Comparison of ENCODE assay signal across 23 cellular contexts in genomic region chr2:241849616-241850543, GRCh38. TPM values are rescaled to one million over a fixed set of nuclear protein-coding genes. Genes with fewer than 3 reads are reported as not detected.
DNase-seq lines count a peak whose midpoint lies in the region; ATAC-seq, FAIRE-seq and TF ChIP-seq lines count a peak whose summit lies in the region.
"Had no signal": no experiment of that assay in that cellular context is flagged by ENCODE, and none has a peak within 500 bp of the region (broad histone marks: within the 10 kb centered on the region; RNA-seq: fewer than 3 reads in every experiment).

No MANE protein-coding gene starts in this region.

- in situ Hi-C loops in GM13977 (cut with MboI; ENCODE audit: low pct_unique_long_range_greater_than_20kb, low sequenced_read_pairs, unreplicated experiment), result no loop called here

- no peaks in the 10 kb centered on the region for H3K79me2 ChIP-seq in H1 (ENCODE audit: control insufficient read depth in 1 of 2, insufficient read depth in 2 of 2, low read length in 2 of 2)

- H3K56ac ChIP-seq in H1 (replicated peaks; ENCODE audit: insufficient read length, low read depth, low read length), result no peak overlapping the region

- H2BK15ac ChIP-seq in H1 (ENCODE audit: low read length), result no peak overlapping the region

- no peak for TF ChIP-seq CTCF in GM13977 (IDR thresholded peaks at IDR 0.05; ENCODE audit: extremely low read depth, insufficient read depth, missing control alignments)
- no peak for TF ChIP-seq CTCF in H1 (IDR thresholded peaks at IDR 0.05; ENCODE audit: control extremely low read depth in 1 of 3, insufficient read depth in 1 of 3, low read depth in 1 of 3, low read length in 3 of 3)
- no peak for TF ChIP-seq CTCF in mesothelial cell of epicardium (IDR thresholded peaks at IDR 0.05; ENCODE audit: unreplicated experiment)

- H4K5ac ChIP-seq in H1 (ENCODE audit: insufficient read length, low read depth, low read length), result no peak overlapping the region

- H3K4me3 Mint-ChIP-seq in stimulated activated effector memory CD8-positive, alpha-beta T cell treated with anti-CD3 and anti-CD28 coated beads, Interleukin-12 subunit alpha, Interleukin-12 subunit beta, amount 100 ng/mL, for 72 hours, result no peak overlapping the region
- H3K4me3 Mint-ChIP-seq in mesothelial cell of epicardium, result no peak overlapping the region
- H3K4me3 Mint-ChIP-seq: CD4-positive, alpha-beta T cell; T-helper 1 cell treated with Interleukin-12 subunit alpha and Interleukin-12 subunit beta and Interleukin-4 antibody, amounts not matched to agents 30 μg/mL and 1 μg/mL, for 36 hours had no signal

- CTCF ChIA-PET in H1 (lab: Charles Lee; ENCODE audit: partially characterized antibody), result interaction anchor here (0.5 to 0.7 kb wide), 3 partner anchors 11 to 29 kb away, joined by 3 to 4 read pairs (median 4); no protein-coding TSS in a partner anchor

- no peak for TF ChIP-seq EP300 in H1 (IDR thresholded peaks at IDR 0.05; ENCODE audit: borderline replicate concordance in 1 of 2, low read depth in 2 of 2, low read length in 2 of 2)

- H3K27ac Mint-ChIP-seq in stimulated activated effector memory CD8-positive, alpha-beta T cell treated with anti-CD3 and anti-CD28 coated beads, Interleukin-12 subunit alpha, Interleukin-12 subunit beta, amount 100 ng/mL, for 72 hours, result peak overlapping the region; percentile 80
- H3K27ac Mint-ChIP-seq in mesothelial cell of epicardium, result no peak overlapping the region
- H3K27ac Mint-ChIP-seq: CD4-positive, alpha-beta T cell; T-helper 1 cell treated with Interleukin-12 subunit alpha and Interleukin-12 subunit beta and Interleukin-4 antibody, amounts not matched to agents 30 μg/mL and 1 μg/mL, for 36 hours had no signal

- H3K36me3 Mint-ChIP-seq in stimulated activated effector memory CD8-positive, alpha-beta T cell treated with anti-CD3 and anti-CD28 coated beads, Interleukin-12 subunit alpha, Interleukin-12 subunit beta, amount 100 ng/mL, for 72 hours, result peaks cover 75% of the 10 kb centered on the region
- no peaks in the 10 kb centered on the region for H3K36me3 Mint-ChIP-seq in mesothelial cell of epicardium

- no peak overlapping the region for H3K4me2 ChIP-seq in H1 (ENCODE audit: insufficient read depth in 1 of 2, low read depth in 2 of 2, low read length in 2 of 2)

- TF ChIP-seq RAD21 in H1 (IDR thresholded peaks at IDR 0.05 in 1 of 2, conservative IDR thresholded peaks at IDR 0.05 in 1 of 2; ENCODE audit: low read depth in 2 of 2, low read length in 2 of 2), result no peak

- H3K9me3 ChIP-seq in H1 (ENCODE audit: insufficient read depth in 2 of 2, low read depth in 1 of 2, low read length in 1 of 2), result no peaks in the 10 kb centered on the region
- H3K9me3 ChIP-seq: ascending aorta, thyroid gland had no signal

- peaks cover 41% of the 10 kb centered on the region for H3K4me1 Mint-ChIP-seq in stimulated activated effector memory CD8-positive, alpha-beta T cell treated with anti-CD3 and anti-CD28 coated beads, Interleukin-12 subunit alpha, Interleukin-12 subunit beta, amount 100 ng/mL, for 72 hours
- H3K4me1 Mint-ChIP-seq in mesothelial cell of epicardium, result peaks cover 2% of the 10 kb centered on the region

- no peak overlapping the region for H2BK20ac ChIP-seq in H1 (ENCODE audit: low read length)

- no peak for FAIRE-seq in H1 (lab: Jason Lieb, UNC)

- no peak overlapping the region for H3K18ac ChIP-seq in H1 (ENCODE audit: extremely low read depth, low read length)

- no peaks in the 10 kb centered on the region for H3K36me3 ChIP-seq in H1 (ENCODE audit: control insufficient read depth in 2 of 4, insufficient read depth in 4 of 4, low read length in 3 of 4)
- H3K36me3 ChIP-seq: ascending aorta, thyroid gland had no signal

- H3K79me1 ChIP-seq in H1 (ENCODE audit: low read depth, low read length), result no peaks in the 10 kb centered on the region

- peak; percentile 1 for DNase-seq in activated naive CD4-positive, alpha-beta T cell treated with Interleukin-2 at 50 U/mL for 16 hours
- no peak for DNase-seq in activated naive CD4-positive, alpha-beta T cell (lab: John Stamatoyannopoulos, UW)
- DNase-seq in GM13977 (ENCODE audit: low spot score) (peak; percentile 26), H1 (ENCODE audit: low read depth in 1 of 2, low spot score in 2 of 2) (peak in 1 of 2 experiments; percentile 42), RKO (ENCODE audit: low spot score) (no peak), OCI-M2 (lab: John Stamatoyannopoulos, UW; ENCODE audit: unreplicated experiment) (no peak), mesothelial cell of epicardium (ENCODE audit: low spot score in 2 of 2, unreplicated experiment in 2 of 2) (no peak)
- peak in 1 of 2 donors; percentile 48 for DNase-seq in stimulated activated effector memory CD8-positive, alpha-beta T cell treated with anti-CD3 and anti-CD28 coated beads, Interleukin-12 subunit alpha, Interleukin-12 subunit beta, amount 100 ng/mL, for 72 hours (ENCODE audit: low spot score in 2 of 2)
- DNase-seq: activated CD4-positive, CD25-positive, alpha-beta regulatory T cell; activated gamma-delta T cell treated with Interleukin-2 at 50 U/mL for 16 hours; DMS79; hippocampal formation; KBM-7; NCI-H1930; NCI-H446 treated with DMSO at 0.1 percent for 48 hours; thyroid gland had no signal

- H3K27me3 Mint-ChIP-seq in mesothelial cell of epicardium (ENCODE audit: low read depth), result peaks cover 26% of the 10 kb centered on the region
- H3K27me3 Mint-ChIP-seq: CD4-positive, alpha-beta T cell had no signal

- no peak overlapping the region for H2BK5ac ChIP-seq in H1 (ENCODE audit: low read depth, low read length)

- H2BK120ac ChIP-seq in H1 (replicated peaks; ENCODE audit: low read depth, low read length), result no peak overlapping the region

- H3K14ac ChIP-seq in H1 (ENCODE audit: insufficient read length), result no peak overlapping the region

- POLR2A ChIA-PET in H1 (lab: Charles Lee; ENCODE audit: partially characterized antibody), result interaction anchor here (0.6 to 0.9 kb wide), 3 partner anchors 11 to 148 kb away, joined by 3 read pairs; partner anchors contain the start of gene ING5

- no peak overlapping the region for H4K8ac ChIP-seq in H1 (ENCODE audit: extremely low read depth, insufficient read depth, low read length)

- no peak overlapping the region for H2AK5ac ChIP-seq in H1 (ENCODE audit: low read depth, low read length)

- 0 out of 2 replicates have a peak overlapping the region, but pooled peaks have one; percentile 3 for H2BK12ac ChIP-seq in H1 (ENCODE audit: low read depth, low read length)

- no peaks in the 10 kb centered on the region for H3K23me2 ChIP-seq in H1 (ENCODE audit: low read depth, low read length)

- no peak overlapping the region for H3K4me3 ChIP-seq in H1 (ENCODE audit: extremely low read depth in 1 of 4, insufficient read depth in 2 of 4, low read depth in 3 of 4, low read length in 4 of 4)
- H3K4me3 ChIP-seq: ascending aorta, thyroid gland had no signal

- peaks cover 0 to 5% (median 4%) of the 10 kb centered on the region in 4 experiments; a peak in 4 of 7 replicates for H3K27me3 ChIP-seq in H1 (replicated peaks in 1 of 4; ENCODE audit: control insufficient read depth in 3 of 4, extremely low read depth in 1 of 4, insufficient read depth in 3 of 4, low read length in 3 of 4)
- H3K27me3 ChIP-seq: ascending aorta, thyroid gland had no signal

- no peak overlapping the region for H3K4ac ChIP-seq in H1 (replicated peaks; ENCODE audit: insufficient read length, low read depth, low read length)

- no peak overlapping the region for H3K9ac ChIP-seq in H1 (replicated peaks in 1 of 4; ENCODE audit: extremely low read depth in 1 of 4, low read depth in 3 of 4, low read length in 3 of 4)

- H2AFZ ChIP-seq in H1 (ENCODE audit: low read length), result no peak overlapping the region

- no peak overlapping the region for H3K27ac ChIP-seq in H1 (ENCODE audit: low read depth, low read length)
- H3K27ac ChIP-seq: ascending aorta, thyroid gland had no signal

- peak overlapping the region; percentile 65 for H4K91ac ChIP-seq in H1 (replicated peaks; ENCODE audit: insufficient read length, low read length)

- H4K20me1 ChIP-seq in H1 (replicated peaks in 1 of 2; ENCODE audit: control insufficient read depth in 1 of 2, insufficient read depth in 2 of 2, low read length in 2 of 2), result no peaks in the 10 kb centered on the region

- H3K4me1 ChIP-seq in H1 (replicated peaks in 1 of 4; ENCODE audit: control insufficient read depth in 3 of 4, insufficient read depth in 4 of 4, low read length in 3 of 4), result no peaks in the 10 kb centered on the region; a peak in 1 of 7 replicates

- no peak for TF ChIP-seq POLR2A in H1 (IDR thresholded peaks at IDR 0.05; ENCODE audit: control extremely low read depth in 1 of 2, low read depth in 2 of 2, low read length in 2 of 2)

- WGBS in H1 (ENCODE audit: extremely low coverage in 1 of 2, insufficient coverage in 1 of 2, insufficient read length in 1 of 2, insufficient replicate concordance in 2 of 2, low coverage in 1 of 2, low lambda C conversion rate in 2 of 2, missing lambda C conversion rate in 1 of 2), 2 experiments, result 92% methylated on average over 9 of the region's 16 CpGs; no CpG with 5 or more reads in 1 of the 2 experiments

- no peak overlapping the region for H3K23ac ChIP-seq in H1 (ENCODE audit: insufficient read length)

- ATAC-seq in stimulated activated effector memory CD8-positive, alpha-beta T cell treated with anti-CD3 and anti-CD28 coated beads, Interleukin-12 subunit alpha, Interleukin-12 subunit beta, amount 100 ng/mL, for 72 hours, result peak; percentile 19

- no peaks in the 10 kb centered on the region for H3K9me3 Mint-ChIP-seq in stimulated activated effector memory CD8-positive, alpha-beta T cell treated with anti-CD3 and anti-CD28 coated beads, Interleukin-12 subunit alpha, Interleukin-12 subunit beta, amount 100 ng/mL, for 72 hours
- H3K9me3 Mint-ChIP-seq in mesothelial cell of epicardium, result no peaks in the 10 kb centered on the region
- H3K9me3 Mint-ChIP-seq: CD4-positive, alpha-beta T cell; T-helper 1 cell treated with Interleukin-12 subunit alpha and Interleukin-12 subunit beta and Interleukin-4 antibody, amounts not matched to agents 30 μg/mL and 1 μg/mL, for 36 hours had no signal

RNA-seq across cellular contexts. Expression of gene PDCD1, which starts 8.8 kb away (rescaled TPM):
- 0.48 and 0.73 TPM in 2 replicates for total RNA-seq in H1 (2021; fragmentation: NEBNext Ultra II Directional; extraction: Animal tissue kit (Norgen Biotek cat#: 25700))
- 1.1 and 1.5 TPM in 2 replicates for polyA plus RNA-seq in H1 (2011; rRNA removed)
- polyA plus RNA-seq in H1 (2011; cell fraction: cytosol; rRNA removed), result 1.1 TPM
- 1.8 TPM for polyA plus RNA-seq in H1 (2011; cell fraction: nucleus; rRNA removed)
- polyA plus RNA-seq in H1 (2012, experiment 1 of 2), result 0.37 to 0.80 TPM (median 0.56 TPM) in 4 replicates
- polyA plus RNA-seq in H1 (2012, experiment 2 of 2), result 0.41 TPM
- polyA plus RNA-seq in H1 (2013, experiment 1 of 2), result 1.5 TPM
- 1.5 TPM for polyA plus RNA-seq in H1 (2013, experiment 2 of 2)
- 0.22 and 0.24 TPM in 2 replicates for polyA minus RNA-seq in H1 (2011; rRNA and poly(A)+ RNA removed)
- polyA minus RNA-seq in H1 (2011; cell fraction: cytosol; rRNA and poly(A)+ RNA removed), result 2.5 TPM
- 0.30 TPM for polyA minus RNA-seq in H1 (2011; cell fraction: nucleus; rRNA and poly(A)+ RNA removed)
- total RNA-seq in mesothelial cell of epicardium, result not detected in 3 replicates
- total RNA-seq: ascending aorta, cerebellum, pulmonary artery endothelial cell had no signal
- polyA plus RNA-seq: neural cell had no signal

RNA-seq across cellular contexts. Expression of gene RTP5, which starts 19.6 kb away (rescaled TPM):
- not detected in 2 replicates for total RNA-seq in H1 (2021; fragmentation: NEBNext Ultra II Directional; extraction: Animal tissue kit (Norgen Biotek cat#: 25700))
- 0.03 TPM in 1 of 2 replicates, not detected in the other for polyA plus RNA-seq in H1 (2011; rRNA removed)
- polyA plus RNA-seq in H1 (2011; cell fraction: cytosol; rRNA removed), result not detected
- not detected for polyA plus RNA-seq in H1 (2011; cell fraction: nucleus; rRNA removed)
- polyA plus RNA-seq in H1 (2012, experiment 1 of 2), result not detected in 4 replicates
- polyA plus RNA-seq in H1 (2012, experiment 2 of 2), result not detected
- not detected for polyA plus RNA-seq in H1 (2013, experiment 1 of 2)
- not detected for polyA plus RNA-seq in H1 (2013, experiment 2 of 2)
- polyA minus RNA-seq in H1 (2011; rRNA and poly(A)+ RNA removed), result not detected in 2 replicates
- polyA minus RNA-seq in H1 (2011; cell fraction: cytosol; rRNA and poly(A)+ RNA removed), result not detected
- polyA minus RNA-seq in H1 (2011; cell fraction: nucleus; rRNA and poly(A)+ RNA removed), result not detected
- total RNA-seq in mesothelial cell of epicardium, result not detected in 3 replicates
- total RNA-seq: ascending aorta, kidney epithelial cell, pulmonary artery endothelial cell had no signal

RNA-seq across cellular contexts. Expression of gene NEU4, which starts 40.9 kb away (rescaled TPM):
- total RNA-seq in H1 (2021; fragmentation: NEBNext Ultra II Directional; extraction: Animal tissue kit (Norgen Biotek cat#: 25700)), result 0.50 and 0.82 TPM in 2 replicates
- polyA plus RNA-seq in H1 (2011; rRNA removed), result 0.32 and 0.89 TPM in 2 replicates
- 0.45 TPM for polyA plus RNA-seq in H1 (2011; cell fraction: cytosol; rRNA removed)
- 2.0 TPM for polyA plus RNA-seq in H1 (2011; cell fraction: nucleus; rRNA removed)
- 0.23 to 0.82 TPM (median 0.62 TPM) in 3 of 4 replicates, not detected in the other for polyA plus RNA-seq in H1 (2012, experiment 1 of 2)
- polyA plus RNA-seq in H1 (2012, experiment 2 of 2), result 0.28 TPM
- 0.39 TPM for polyA plus RNA-seq in H1 (2013, experiment 1 of 2)
- polyA plus RNA-seq in H1 (2013, experiment 2 of 2), result 0.07 TPM
- not detected in 2 replicates for polyA minus RNA-seq in H1 (2011; rRNA and poly(A)+ RNA removed)
- not detected for polyA minus RNA-seq in H1 (2011; cell fraction: cytosol; rRNA and poly(A)+ RNA removed)
- 0.50 TPM for polyA minus RNA-seq in H1 (2011; cell fraction: nucleus; rRNA and poly(A)+ RNA removed)
- 0.87 to 1.8 TPM (median 1.7 TPM) in 3 replicates for total RNA-seq in mesothelial cell of epicardium
- total RNA-seq: ascending aorta, kidney epithelial cell, pulmonary artery endothelial cell had no signal
- polyA plus RNA-seq: neural cell had no signal

Comparison
In these comparisons a context has a peak if more than half of its experiments do, and no peak if none do; other contexts are left out.
1. DNase-seq: peak in activated naive CD4-positive, alpha-beta T cell treated with Interleukin-2 at 50 U/mL for 16 hours (single experiment) and GM13977 (single experiment); none in activated naive CD4-positive, alpha-beta T cell (0 of 4), RKO (single experiment), OCI-M2 (single experiment) and mesothelial cell of epicardium (0 of 2).